Comparison of ENCODE assay signal across 1 cellular context in genomic region chr6:136792066-136792944, GRCh38.
TF ChIP-seq lines count a peak whose summit lies in the region.

Gene MAP3K5 (minus strand): TSS chr6:136792477. CDS start chr6:136792157, 320 bp downstream.

TF ChIP-seq in IMR-90, 13 proteins besides CTCF, POLR2A, EP300 and RAD21 (continued from another document):
- TF ChIP-seq MAZ (IDR thresholded peaks at IDR 0.05; ENCODE audit: borderline replicate concordance, low read depth, low read length) (peak; percentile 62; the same call in 1 of the 2 replicates), CHD1 (IDR thresholded peaks at IDR 0.05; ENCODE audit: low read depth, low read length) (no peak), MXI1 (IDR thresholded peaks at IDR 0.05; ENCODE audit: borderline replicate concordance, low read depth, low read length) (peak; percentile 27; the same call in 1 of the 2 replicates), RFX5 (IDR thresholded peaks at IDR 0.05; ENCODE audit: low read depth, low read length) (no peak), RCOR1 (IDR thresholded peaks at IDR 0.05; ENCODE audit: insufficient replicate concordance, low read length) (no peak), ELK1 (IDR thresholded peaks at IDR 0.05; ENCODE audit: borderline replicate concordance, low read depth, low read length) (no peak)
TF ChIP-seq in IMR-90: peak in this region for 3.
